ENCODE assay signal across 8 cellular contexts in the genomic region with DNA sequence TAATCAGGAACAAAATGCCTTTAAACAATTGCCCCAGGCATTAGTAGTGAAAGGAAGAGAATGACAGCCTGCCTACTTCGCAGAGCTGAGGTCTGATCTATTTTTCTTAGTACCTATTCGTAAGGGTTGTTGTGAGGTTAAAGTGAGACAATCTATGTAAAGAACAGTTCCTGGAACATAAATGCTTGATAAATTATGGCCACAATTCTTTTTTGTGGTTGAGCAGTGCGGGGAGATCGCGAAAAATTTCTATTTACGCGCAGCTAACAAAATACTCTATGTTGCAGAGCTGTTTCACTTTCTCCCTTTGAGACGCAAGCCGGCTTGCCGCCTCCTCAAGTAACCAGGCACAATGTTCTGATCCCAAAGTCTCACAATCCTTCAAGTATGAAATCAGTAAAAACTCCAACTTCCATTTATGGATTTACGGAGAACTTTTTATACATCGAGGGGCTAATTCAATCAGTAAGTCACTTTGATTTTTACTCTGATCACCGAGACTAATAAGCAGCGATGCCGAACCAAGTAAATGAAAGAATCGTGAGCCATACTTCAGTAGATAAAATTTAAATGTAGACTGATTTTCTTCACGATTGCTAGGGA. TPM values are rescaled to one million over a fixed set of nuclear protein-coding genes. Genes with fewer than 3 reads are reported as not detected.
A peak's percentile ranks its signal among the peaks of the same experiment; 100 is the strongest.
DNase-seq lines count a peak whose midpoint lies in the region; ATAC-seq, FAIRE-seq and TF ChIP-seq lines count a peak whose summit lies in the region.

No MANE protein-coding gene starts in this region.

- no peaks in the 10 kb centered on the region for H3K4me1 ChIP-seq in prostate gland (replicated peaks)

- H3K9ac ChIP-seq in SU-DHL-6 (ENCODE audit: low read length) = peak overlapping the region; percentile 96

- H3K4me2 ChIP-seq in SU-DHL-6 (ENCODE audit: low read depth, low read length, poor library complexity, severe bottlenecking) = peak overlapping the region; percentile 94

- peak overlapping the region; percentile 100 for H3K4me3 ChIP-seq in SU-DHL-6 (ENCODE audit: insufficient read depth, low read length, poor library complexity, severe bottlenecking)
- H3K4me3 ChIP-seq in prostate gland = peak overlapping the region; percentile 100

- H3K9me3 ChIP-seq in SU-DHL-6 (ENCODE audit: insufficient read depth, low read length) (no peaks in the 10 kb centered on the region), prostate gland (no peaks in the 10 kb centered on the region)

- under 1% methylated on average over 17 of the region's 17 CpGs for WGBS in prostate gland

- H3K27ac ChIP-seq in SU-DHL-6 (ENCODE audit: low read depth, low read length) (peak overlapping the region; percentile 50), prostate gland (peak overlapping the region; percentile 100)

- H3K9me2 ChIP-seq in SU-DHL-6 (replicated peaks; ENCODE audit: insufficient read depth, low read length) = no peaks in the 10 kb centered on the region

- H3F3A ChIP-seq in SU-DHL-6 (ENCODE audit: insufficient read depth) = peaks cover 8% of the 10 kb centered on the region; the same call in 1 of the 2 replicates

- H2AFZ ChIP-seq in SU-DHL-6 (ENCODE audit: low read depth, low read length, severe bottlenecking) = peak overlapping the region; percentile 84

- TF ChIP-seq POLR2A in prostate gland (IDR thresholded peaks at IDR 0.05) = peak; percentile 13

- H3K79me2 ChIP-seq in SU-DHL-6 (ENCODE audit: insufficient read depth, low read length) = peaks cover 29% of the 10 kb centered on the region

- peaks cover 12% of the 10 kb centered on the region for H3K36me3 ChIP-seq in SU-DHL-6 (ENCODE audit: low read length)
- no peaks in the 10 kb centered on the region for H3K36me3 ChIP-seq in prostate gland

- H3K27me3 ChIP-seq in SU-DHL-6 (ENCODE audit: low read length) (no peaks in the 10 kb centered on the region), prostate gland (replicated peaks; ENCODE audit: insufficient read depth) (no peaks in the 10 kb centered on the region)

- peak; percentile 33 for DNase-seq in D341Med (ENCODE audit: low spot score)
- DNase-seq in HTR-8/SVneo (ENCODE audit: insufficient read length, low spot score) = peak; percentile 29
- peak; percentile 74 for DNase-seq in amniotic epithelial cell (ENCODE audit: low read depth)
- peak; percentile 48 for DNase-seq in left cardiac atrium
- peak; percentile 62 for DNase-seq in prostate gland (ENCODE audit: low spot score)

- no peak for TF ChIP-seq CTCF in SU-DHL-6 (IDR thresholded peaks at IDR 0.05; ENCODE audit: insufficient read depth, low read length, poor library complexity, severe bottlenecking)
- no peak for TF ChIP-seq CTCF in prostate gland (IDR thresholded peaks at IDR 0.05)

- no peaks in the 10 kb centered on the region for H4K20me1 ChIP-seq in SU-DHL-6 (ENCODE audit: low read depth, low read length)

- no peak for FAIRE-seq in HTR-8/SVneo (lab: Jason Lieb, UNC)

- ATAC-seq in left cardiac atrium = no peak
- no peak for ATAC-seq in GM21390 (IDR thresholded peaks at IDR 0.05; ENCODE audit: unreplicated experiment)
- ATAC-seq in GM21825 (IDR thresholded peaks at IDR 0.05; ENCODE audit: unreplicated experiment) = no peak

- intact Hi-C loops in left cardiac atrium (cut with DNase I) = loop anchor here in 1 of 2 donors (5.0 kb wide), 4 partner anchors 42 to 273 kb away; partner anchors contain the start of gene UBE2J1
- intact Hi-C loops in prostate gland (cut with DNase I) = loop anchor here (1.0 to 5.0 kb wide), 7 partner anchors 38 to 273 kb away; partner anchors contain the start of genes PM20D2, SRSF12 and UBE2J1

RNA-seq across cellular contexts. Expression of gene PNRC1, which starts 0.8 kb away (rescaled TPM):
- total RNA-seq in left cardiac atrium = 100 to 1,000 TPM; 177 to 202 TPM
- 100 to 1,000 TPM; 216 to 273 TPM for total RNA-seq in prostate gland

RNA-seq across cellular contexts. Expression of gene SRSF12, which starts 38.2 kb away (rescaled TPM):
- under 1 TPM; 0.09 to 0.65 TPM for total RNA-seq in left cardiac atrium
- total RNA-seq in prostate gland = 1 to 10 TPM; 1.0 to 5.7 TPM
